35 cellular contexts compared by ENCODE assay signal in the genomic region with DNA sequence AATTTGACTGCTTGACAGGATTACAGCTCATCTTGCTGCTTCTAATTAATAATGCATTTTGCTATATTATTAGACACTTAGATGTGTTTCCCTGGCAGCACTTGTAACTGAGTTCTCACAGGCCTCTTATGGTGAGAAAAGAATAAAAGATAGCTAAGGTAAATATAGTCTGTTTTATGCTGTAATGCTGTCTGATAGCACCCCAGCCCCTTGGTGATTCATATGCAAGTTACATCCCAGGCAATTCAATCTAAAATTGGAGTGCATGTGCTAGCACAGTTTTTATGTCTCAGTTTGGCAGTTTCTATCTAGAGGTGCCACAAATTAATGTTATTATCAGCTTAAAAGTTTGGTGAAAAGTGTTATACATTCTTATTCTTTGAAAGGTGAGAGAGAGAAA. TPM values are rescaled to one million over a fixed set of nuclear protein-coding genes. Genes with fewer than 3 reads are reported as not detected.
"Had no signal": no experiment of that assay in that cellular context is flagged by ENCODE, and none has a peak within 500 bp of the region (broad histone marks: within the 10 kb centered on the region; RNA-seq: fewer than 3 reads in every experiment).

No MANE protein-coding gene starts in this region.

- H3K4me1 ChIP-seq: ascending aorta, breast epithelium, colonic mucosa, esophagus squamous epithelium had no signal

- H3K9me3 ChIP-seq: adrenal gland, ascending aorta, breast epithelium, colonic mucosa, esophagus squamous epithelium had no signal

- H3K4me3 ChIP-seq: adrenal gland, ascending aorta, breast epithelium, cardiac muscle cell, colonic mucosa, esophagus squamous epithelium, gastroesophageal sphincter had no signal

- ATAC-seq: activated CD4-positive, CD25-positive, alpha-beta regulatory T cell treated with anti-CD3 and anti-CD28 coated beads, Interleukin-2, amount 50 U/mL, for 24 hours; activated CD8-positive, alpha-beta T cell treated with anti-CD3 and anti-CD28 coated beads for 36 hours; activated naive CD8-positive, alpha-beta T cell treated with anti-CD3 and anti-CD28 coated beads, Interleukin-2, amount 50 U/mL, for 24 hours; activated T-cell treated with anti-CD3 and anti-CD28 coated beads, Interleukin-2, amount 50 U/mL, for 4 hours; activated T-helper 17 cell treated with anti-CD3 and anti-CD28 coated beads, Interleukin-2, amount 50 U/mL, for 72 hours; gastroesophageal sphincter; T-helper 17 cell had no signal

- H3K36me3 ChIP-seq: adrenal gland, ascending aorta, breast epithelium, cardiac muscle cell, colonic mucosa, esophagus squamous epithelium, gastroesophageal sphincter, WERI-Rb-1 had no signal

- DNase-seq: activated B cell treated with CpG ODN at 0.5 μM for 24 hours; activated CD4-positive, alpha-beta T cell treated with anti-CD3 and anti-CD28 coated beads for 48 hours; activated CD4-positive, alpha-beta T cell treated with anti-CD3 and anti-CD28 coated beads, Interleukin-2, amount 50 U/mL, for 1 hour; activated CD4-positive, alpha-beta T cell treated with anti-CD3 and anti-CD28 coated beads, Interleukin-2, amount 50 U/mL, for 48 hours; activated CD8-positive, alpha-beta memory T cell treated with anti-CD3 and anti-CD28 coated beads for 24 hours; activated CD8-positive, alpha-beta T cell treated with anti-CD3 and anti-CD28 coated beads for 36 hours; activated effector memory CD4-positive, alpha-beta T cell treated with Interleukin-2 at 50 U/mL for 16 hours; activated gamma-delta T cell treated with Interleukin-2 at 50 U/mL for 16 hours; activated naive CD4-positive, alpha-beta T cell treated with Interleukin-2 at 50 U/mL for 16 hours; activated naive CD8-positive, alpha-beta T cell treated with anti-CD3 and anti-CD28 coated beads for 36 hours; activated naive CD8-positive, alpha-beta T cell treated with anti-CD3 and anti-CD28 coated beads, Interleukin-2, amount 50 U/mL, for 24 hours; activated T-cell treated with anti-CD3 and anti-CD28 coated beads, Interleukin-2, amount 50 U/mL, for 4 hours; adrenal gland; central memory CD4-positive, alpha-beta T cell; cerebellar nuclear complex; colonic mucosa; effector CD8-positive, alpha-beta T cell; esophagus squamous epithelium; foreskin melanocyte; T-helper 1 cell; T-helper 17 cell; T1000; WERI-Rb-1 had no signal

- H3K27ac ChIP-seq: adrenal gland, ascending aorta, breast epithelium, cardiac muscle cell, colonic mucosa, epithelial cell of prostate, esophagus squamous epithelium, gastroesophageal sphincter, WERI-Rb-1 had no signal

- H3K27me3 ChIP-seq: adrenal gland, ascending aorta, breast epithelium, cardiac muscle cell, colonic mucosa, esophagus squamous epithelium, gastroesophageal sphincter had no signal

RNA-seq across cellular contexts. Expression of a gene that starts 42.2 kb away (rescaled TPM):
- total RNA-seq: activated CD8-positive, alpha-beta T cell treated with anti-CD3 and anti-CD28 coated beads for 36 hours; activated naive CD8-positive, alpha-beta T cell treated with anti-CD3 and anti-CD28 coated beads for 36 hours; activated T-cell treated with anti-CD3 and anti-CD28 coated beads, Interleukin-2, amount 50 U/mL, for 4 hours; ascending aorta; dermis microvascular lymphatic vessel endothelial cell; endothelial cell of umbilical vein; fibroblast of lung; fibroblast of villous mesenchyme; glomerular endothelial cell had no signal
- polyA plus RNA-seq: endothelial cell of umbilical vein, fibroblast of lung had no signal
